In the genomic region with DNA sequence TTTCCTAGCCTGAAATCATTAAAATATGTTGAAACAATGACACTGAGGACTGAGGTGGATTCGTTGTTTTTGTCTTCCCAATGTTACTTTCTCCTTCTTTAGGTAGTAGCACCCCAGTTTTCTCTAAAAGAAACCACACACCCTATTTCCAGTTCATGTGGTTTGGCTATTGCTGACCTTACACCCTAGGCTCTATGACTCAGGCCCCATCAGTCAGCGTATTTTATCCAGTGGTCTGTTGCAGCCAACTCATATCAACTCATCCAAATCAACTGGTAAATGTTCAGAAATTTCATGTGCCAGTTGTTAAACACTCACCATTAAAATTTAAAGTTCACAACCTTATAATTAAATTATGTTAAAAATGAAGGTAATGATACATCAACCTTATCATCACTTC, we compare ENCODE assay signal across 27 cellular contexts. TPM values are rescaled to one million over a fixed set of nuclear protein-coding genes. Genes with fewer than 3 reads are reported as not detected.
DNase-seq lines count a peak whose midpoint lies in the region; ATAC-seq and TF ChIP-seq lines count a peak whose summit lies in the region.
"Had no signal": no experiment of that assay in that cellular context is flagged by ENCODE, and none has a peak within 500 bp of the region (broad histone marks: within the 10 kb centered on the region; RNA-seq: fewer than 3 reads in every experiment).

No MANE protein-coding gene starts in this region.

- H3K27me3 Mint-ChIP-seq in T-helper 17 cell = peaks cover 51% of the 10 kb centered on the region

- H3K9me3 ChIP-seq in T-helper 17 cell (ENCODE audit: control insufficient read depth, low read length, poor library complexity, severe bottlenecking) (no peaks in the 10 kb centered on the region), osteoblast (ENCODE audit: low read depth, low read length) (no peaks in the 10 kb centered on the region)
- H3K9me3 ChIP-seq: left ventricle myocardium inferior, psoas muscle, tibial nerve had no signal

- no peak for TF ChIP-seq CTCF in epithelial cell of esophagus (IDR thresholded peaks at IDR 0.05; ENCODE audit: insufficient read depth, low read depth, low read length, missing control alignments)
- TF ChIP-seq CTCF in osteoblast (IDR thresholded peaks at IDR 0.05; ENCODE audit: extremely low read depth, low read depth, low read length) = no peak

- peak overlapping the region; percentile 6 for H3K4me2 ChIP-seq in osteoblast (ENCODE audit: insufficient read depth, low read length)
- H3K4me2 ChIP-seq: neural progenitor cell had no signal

- no peaks in the 10 kb centered on the region for H3K4me1 Mint-ChIP-seq in T-helper 17 cell

- peaks cover 37% of the 10 kb centered on the region for H3K27me3 ChIP-seq in osteoblast (ENCODE audit: insufficient read depth, low read length)
- H3K27me3 ChIP-seq: tibial nerve had no signal

- no peaks in the 10 kb centered on the region for H3K36me3 ChIP-seq in osteoblast (ENCODE audit: insufficient read depth, low read length)
- H3K36me3 ChIP-seq: neural progenitor cell, tibial nerve had no signal

- no peaks in the 10 kb centered on the region for H3K36me3 Mint-ChIP-seq in T-helper 17 cell (ENCODE audit: low read depth)
- H3K36me3 Mint-ChIP-seq: CD4-positive, alpha-beta memory T cell; neural progenitor cell; WTC11 had no signal

- no peak overlapping the region for H3K27ac ChIP-seq in osteoblast (ENCODE audit: low read depth, low read length)
- H3K27ac ChIP-seq: left ventricle myocardium inferior, neural progenitor cell, psoas muscle, tibial nerve had no signal

- no peaks in the 10 kb centered on the region for H3K79me2 ChIP-seq in osteoblast (ENCODE audit: insufficient read depth, low read length)

- H3K4me3 Mint-ChIP-seq in T-helper 17 cell = no peak overlapping the region
- H3K4me3 Mint-ChIP-seq: activated CD8-positive, alpha-beta T cell treated with anti-CD3 and anti-CD28 coated beads for 36 hours; activated naive CD4-positive, alpha-beta T cell treated with anti-CD3 and anti-CD28 coated beads for 36 hours; CD4-positive, alpha-beta memory T cell; H9; neural progenitor cell; T-helper 1 cell treated with Interleukin-12 subunit alpha and Interleukin-12 subunit beta and Interleukin-4 antibody, amounts not matched to agents 30 μg/mL and 1 μg/mL, for 36 hours; WTC11 had no signal

- no peaks in the 10 kb centered on the region for H4K20me1 ChIP-seq in osteoblast (ENCODE audit: insufficient read depth, low read length)

- no peak overlapping the region for H3K4me3 ChIP-seq in epithelial cell of esophagus (ENCODE audit: low read length)
- H3K4me3 ChIP-seq in osteoblast (ENCODE audit: insufficient read depth, low read length) = no peak overlapping the region
- H3K4me3 ChIP-seq: left ventricle myocardium inferior, neural progenitor cell, psoas muscle, tibial nerve had no signal

- no peak overlapping the region for H2AFZ ChIP-seq in osteoblast (ENCODE audit: low read length)
- H2AFZ ChIP-seq: neural progenitor cell had no signal

- H3K27ac Mint-ChIP-seq in T-helper 17 cell = peak overlapping the region; percentile 14
- H3K27ac Mint-ChIP-seq: activated CD8-positive, alpha-beta T cell treated with anti-CD3 and anti-CD28 coated beads for 36 hours; activated naive CD4-positive, alpha-beta T cell treated with anti-CD3 and anti-CD28 coated beads for 36 hours; CD4-positive, alpha-beta memory T cell; H9; neural progenitor cell; T-helper 1 cell treated with Interleukin-12 subunit alpha and Interleukin-12 subunit beta and Interleukin-4 antibody, amounts not matched to agents 30 μg/mL and 1 μg/mL, for 36 hours; WTC11 had no signal

- ATAC-seq in T-helper 17 cell (no peak), GM21717 (IDR thresholded peaks at IDR 0.05; ENCODE audit: unreplicated experiment) (no peak), GM19328 (IDR thresholded peaks at IDR 0.05; ENCODE audit: unreplicated experiment) (no peak), HG03520 (IDR thresholded peaks at IDR 0.05; ENCODE audit: unreplicated experiment) (no peak)
- ATAC-seq: activated CD8-positive, alpha-beta T cell treated with anti-CD3 and anti-CD28 coated beads for 36 hours; psoas muscle; stimulated activated naive CD8-positive, alpha-beta T cell treated with anti-CD3 and anti-CD28 coated beads, Interleukin-15, Interleukin-2, amounts not matched to agents 100 U/mL and 50 U/mL, for 24 hours; WTC11 had no signal

- peak; percentile 53 for DNase-seq in HT1080 (ENCODE audit: low read depth)
- DNase-seq in T-helper 17 cell = no peak
- peak; percentile 19 for DNase-seq in epithelial cell of esophagus (ENCODE audit: low read depth)
- DNase-seq in osteoblast (ENCODE audit: insufficient read length, low spot score, missing footprints) = peak; percentile 58
- no peak for DNase-seq in C1 segment of cervical spinal cord (lab: John Stamatoyannopoulos, UW)
- DNase-seq: activated CD8-positive, alpha-beta T cell treated with anti-CD3 and anti-CD28 coated beads for 36 hours; activated naive CD4-positive, alpha-beta T cell treated with anti-CD3 and anti-CD28 coated beads for 36 hours; CD4-positive, alpha-beta memory T cell; DMS153; effector memory CD4-positive, alpha-beta T cell; H9; head of caudate nucleus; left ventricle myocardium inferior; NCI-H1417 treated with DMSO at 0.1 percent for 48 hours; NCI-H524 treated with DMSO at 0.1 percent for 48 hours; psoas muscle; SHP77 treated with DMSO at 0.1 percent for 48 hours; small intestine; stimulated activated CD4-positive, alpha-beta T cell treated with anti-CD3 and anti-CD28 coated beads, Interleukin-2, amount 100 ng/mL, for 48 hours; stimulated activated naive CD8-positive, alpha-beta T cell treated with anti-CD3 and anti-CD28 coated beads, Interleukin-15, Interleukin-2, amounts not matched to agents 100 U/mL and 50 U/mL, for 24 hours had no signal

- peaks cover 30% of the 10 kb centered on the region for H3K4me1 ChIP-seq in osteoblast (ENCODE audit: insufficient read depth, low read length)
- H3K4me1 ChIP-seq: neural progenitor cell, psoas muscle had no signal

RNA-seq across cellular contexts. Expression of a gene that starts 44.6 kb away (rescaled TPM):
- 8.8 and 10.9 TPM in 2 replicates for total RNA-seq in HT1080 (2014; rRNA removed; shearing (Covaris generic))
- polyA plus RNA-seq in HT1080 (2015; cell fraction: cytosol; rRNA removed) = 8.6 and 9.6 TPM in 2 replicates
- 9.4 and 13.5 TPM in 2 replicates for polyA plus RNA-seq in HT1080 (2015; cell fraction: nucleus; rRNA removed)
- total RNA-seq in T-helper 17 cell = under 1 TPM; 0.12 to 0.76 TPM
- total RNA-seq in osteoblast = 21.0 and 26.2 TPM in 2 replicates
- total RNA-seq: activated CD8-positive, alpha-beta T cell treated with anti-CD3 and anti-CD28 coated beads for 36 hours; activated naive CD4-positive, alpha-beta T cell treated with anti-CD3 and anti-CD28 coated beads for 36 hours; CD4-positive, alpha-beta memory T cell had no signal
- polyA plus RNA-seq: CD4-positive, alpha-beta memory T cell had no signal

Comparison
In these comparisons a context has a peak if more than half of its experiments do, and no peak if none do; other contexts are left out.
1. DNase-seq: peak in HT1080 (single experiment), epithelial cell of esophagus (single experiment) and osteoblast (single experiment); none in T-helper 17 cell (0 of 3) and C1 segment of cervical spinal cord (0 of 14).